Comparison of ENCODE assay signal across 15 cellular contexts in the genomic region with DNA sequence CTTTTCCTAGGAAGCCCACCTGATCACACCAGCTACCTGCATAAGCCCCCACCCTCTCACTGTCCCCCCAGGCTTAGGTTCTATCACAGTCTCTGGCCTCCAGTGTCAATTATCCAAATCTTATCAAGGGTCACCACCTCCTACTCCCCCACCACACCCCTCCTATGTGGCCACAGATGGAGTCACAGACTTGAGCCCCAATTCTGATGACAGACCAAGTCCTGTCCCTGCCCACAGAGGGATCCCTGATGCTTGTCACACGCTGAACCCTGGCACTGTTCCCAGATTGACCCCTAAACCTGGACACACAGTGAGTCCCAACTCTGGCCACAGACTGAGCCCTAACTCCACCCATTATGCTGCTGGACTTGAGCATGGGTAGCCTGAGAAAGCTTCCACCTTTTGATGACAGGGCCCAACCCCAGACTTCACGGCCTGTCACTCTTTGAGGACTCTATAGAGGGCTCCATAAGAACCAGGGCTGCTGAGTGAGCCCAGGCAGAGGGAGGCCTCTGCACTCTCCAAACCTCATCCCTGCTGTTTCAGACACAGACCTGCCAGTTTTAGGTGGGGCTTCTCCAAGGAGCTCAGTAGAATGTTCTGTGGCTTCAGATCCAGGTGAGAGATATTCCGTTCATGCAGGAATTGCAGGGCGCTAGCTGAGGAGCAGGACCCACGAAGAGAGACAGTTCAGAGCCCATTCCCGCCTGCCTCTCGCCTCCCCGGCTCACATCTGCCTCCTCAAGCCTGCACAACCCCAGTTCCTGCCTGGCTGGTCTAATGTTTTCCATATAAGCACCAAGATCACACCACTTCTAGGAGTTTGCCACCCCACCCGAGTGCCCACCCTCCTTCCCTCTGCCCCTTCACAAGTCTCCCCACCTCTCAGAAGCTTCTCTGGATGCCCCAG. TPM values are rescaled to one million over a fixed set of nuclear protein-coding genes. Genes with fewer than 3 reads are reported as not detected.
A peak's percentile ranks its signal among the peaks of the same experiment; 100 is the strongest.
DNase-seq lines count a peak whose midpoint lies in the region; ATAC-seq and TF ChIP-seq lines count a peak whose summit lies in the region.
"Had no signal": no experiment of that assay in that cellular context is flagged by ENCODE, and none has a peak within 500 bp of the region (broad histone marks: within the 10 kb centered on the region; RNA-seq: fewer than 3 reads in every experiment).

No MANE protein-coding gene starts in this region.

- intact Hi-C loops in OCI-LY7 (cut with micrococcal nuclease; ENCODE audit: unreplicated experiment): no loop called here

- H3K27me3 Mint-ChIP-seq in T-helper 2 cell treated with Interferon-gamma antibody and Interleukin-4, amounts not matched to agents 5 μg/mL and 100 μg/mL, for 36 hours (ENCODE audit: low read depth): no peaks in the 10 kb centered on the region
- H3K27me3 Mint-ChIP-seq in brain: peaks cover 11% of the 10 kb centered on the region
- H3K27me3 Mint-ChIP-seq in neural crest cell (ENCODE audit: low read depth): no peaks in the 10 kb centered on the region

- no peak overlapping the region for H3K4me3 ChIP-seq in OCI-LY7 (ENCODE audit: low read depth, low read length, poor library complexity, severe bottlenecking)
- H3K4me3 ChIP-seq: testis had no signal

- H3K9me3 Mint-ChIP-seq in T-helper 2 cell treated with Interferon-gamma antibody and Interleukin-4, amounts not matched to agents 5 μg/mL and 100 μg/mL, for 36 hours: no peaks in the 10 kb centered on the region
- H3K9me3 Mint-ChIP-seq in brain (no peaks in the 10 kb centered on the region), neural crest cell (no peaks in the 10 kb centered on the region)

- DNase-seq in T-helper 2 cell treated with Interferon-gamma antibody and Interleukin-4, amounts not matched to agents 5 μg/mL and 100 μg/mL, for 36 hours (ENCODE audit: low spot score): no peak
- DNase-seq in T-helper 2 cell: no peak
- DNase-seq in OCI-LY7 (ENCODE audit: low spot score): no peak
- no peak for DNase-seq in neural crest cell (ENCODE audit: low read depth, low spot score)
- DNase-seq in GM03348 (ENCODE audit: low spot score): no peak
- DNase-seq: activated effector memory CD4-positive, alpha-beta T cell treated with anti-CD3 and anti-CD28 coated beads, Interleukin-2, amount 50 U/mL, for 16 hours; DMS79; GM23248; NCI-H1048; testis had no signal

- peaks cover 5% of the 10 kb centered on the region; the same call in 1 of the 2 replicates for H3K36me3 ChIP-seq in OCI-LY7 (ENCODE audit: insufficient read depth, low read length)

- ATAC-seq in GM18520 (IDR thresholded peaks at IDR 0.05; ENCODE audit: unreplicated experiment) (no peak), HG03108 (IDR thresholded peaks at IDR 0.05; ENCODE audit: unreplicated experiment) (no peak)
- ATAC-seq: sciatic nerve had no signal

- H2AFZ ChIP-seq in OCI-LY7 (ENCODE audit: low read length): no peak overlapping the region
- H2AFZ ChIP-seq: GM23248 had no signal

- H3K4me1 ChIP-seq in OCI-LY7 (ENCODE audit: insufficient read depth, low read length, poor library complexity, severe bottlenecking): peaks cover 35% of the 10 kb centered on the region

- no peaks in the 10 kb centered on the region for H4K20me1 ChIP-seq in OCI-LY7 (ENCODE audit: insufficient read depth, low read length)

- no peaks in the 10 kb centered on the region for H3K9me3 ChIP-seq in OCI-LY7 (ENCODE audit: low read length)
- H3K9me3 ChIP-seq: testis had no signal

- H3K36me3 Mint-ChIP-seq in T-helper 2 cell treated with Interferon-gamma antibody and Interleukin-4, amounts not matched to agents 5 μg/mL and 100 μg/mL, for 36 hours (ENCODE audit: low read depth): peaks cover 42% of the 10 kb centered on the region
- H3K36me3 Mint-ChIP-seq in brain (peaks cover 10% of the 10 kb centered on the region), neural crest cell (ENCODE audit: low read depth) (no peaks in the 10 kb centered on the region)

- TF ChIP-seq CTCF in OCI-LY7 (conservative IDR thresholded peaks at IDR 0.05; ENCODE audit: low read length): no peak
- no peak for TF ChIP-seq CTCF in brain (conservative IDR thresholded peaks at IDR 0.05)
- TF ChIP-seq CTCF in neural crest cell (conservative IDR thresholded peaks at IDR 0.05): no peak

- no peaks in the 10 kb centered on the region for H3K79me2 ChIP-seq in OCI-LY7 (ENCODE audit: insufficient read depth, low read depth, low read length)

- H3K9me2 ChIP-seq in OCI-LY7 (ENCODE audit: insufficient read depth, low read length): no peaks in the 10 kb centered on the region

- peak overlapping the region; percentile 91 for H3K4me3 Mint-ChIP-seq in T-helper 2 cell treated with Interferon-gamma antibody and Interleukin-4, amounts not matched to agents 5 μg/mL and 100 μg/mL, for 36 hours
- H3K4me3 Mint-ChIP-seq in brain (peak overlapping the region; percentile 91 to 96 (median 95)), neural crest cell (peak overlapping the region; percentile 96)

- BruUV-seq in OCI-LY7 (replicated peaks; lab: Mats Ljungman, UMichigan): no TSS peak

- CTCF ChIA-PET in OCI-LY7 (lab: Charles Lee; ENCODE audit: unreplicated experiment): interaction anchor here (0.6 to 1.9 kb wide), 2 partner anchors 14 to 61 kb away, joined by 4 to 6 read pairs; no protein-coding TSS in a partner anchor

- H3K27ac ChIP-seq in OCI-LY7 (ENCODE audit: low read depth, low read length, poor library complexity, severe bottlenecking): no peak overlapping the region
- H3K27ac ChIP-seq: GM23248, testis had no signal

- POLR2A ChIA-PET in OCI-LY7 (lab: Charles Lee): no interaction called here

- peaks cover 39% of the 10 kb centered on the region for H3K4me1 Mint-ChIP-seq in T-helper 2 cell treated with Interferon-gamma antibody and Interleukin-4, amounts not matched to agents 5 μg/mL and 100 μg/mL, for 36 hours (ENCODE audit: low read depth)
- peaks cover 43% of the 10 kb centered on the region for H3K4me1 Mint-ChIP-seq in brain
- H3K4me1 Mint-ChIP-seq in neural crest cell: peaks cover 23% of the 10 kb centered on the region

- H3K27ac Mint-ChIP-seq in T-helper 2 cell treated with Interferon-gamma antibody and Interleukin-4, amounts not matched to agents 5 μg/mL and 100 μg/mL, for 36 hours: peak overlapping the region; percentile 53
- peak overlapping the region; percentile 37 to 98 (median 79) for H3K27ac Mint-ChIP-seq in brain
- H3K27ac Mint-ChIP-seq in neural crest cell (ENCODE audit: unreplicated experiment): peak overlapping the region; percentile 50

- peak overlapping the region; percentile 66 for H3K4me2 ChIP-seq in OCI-LY7 (ENCODE audit: low read length)

RNA-seq across cellular contexts. Expression of a gene that starts 1.9 kb away (rescaled TPM):
- total RNA-seq in OCI-LY7 (2014; rRNA removed; shearing (Covaris generic)): 22.2 and 31.7 TPM in 2 replicates
- total RNA-seq in OCI-LY7 (2022) (30.2 and 46.4 TPM in 2 replicates), neural crest cell (48.4 TPM in 2 replicates)
- polyA plus RNA-seq in brain (ENCODE audit: insufficient read depth, low read depth, low replicate concordance): 25.2 TPM

RNA-seq across cellular contexts. Expression of a gene that starts 14.7 kb away (rescaled TPM):
- 0.35 and 0.57 TPM in 2 replicates for total RNA-seq in OCI-LY7 (2014; rRNA removed; shearing (Covaris generic))
- 1.5 and 2.1 TPM in 2 replicates for total RNA-seq in OCI-LY7 (2022)
- 2.1 TPM for polyA plus RNA-seq in brain (ENCODE audit: insufficient read depth, low read depth, low replicate concordance)
- total RNA-seq in neural crest cell: not detected in 2 replicates
- total RNA-seq: A172, GM23248, sciatic nerve had no signal
- polyA plus RNA-seq: GM23248 had no signal

RNA-seq across cellular contexts. Expression of a gene that starts 28.5 kb away (rescaled TPM):
- 0.09 TPM in 1 of 2 replicates, not detected in the other for total RNA-seq in OCI-LY7 (2014; rRNA removed; shearing (Covaris generic))
- total RNA-seq in OCI-LY7 (2022) (0.37 and 0.38 TPM in 2 replicates), neural crest cell (not detected in 2 replicates)
- polyA plus RNA-seq in brain (ENCODE audit: insufficient read depth, low read depth, low replicate concordance): not detected
- total RNA-seq: A172, GM23248, sciatic nerve had no signal
- polyA plus RNA-seq: GM23248 had no signal

RNA-seq across cellular contexts. Expression of a gene that starts 32.1 kb away (rescaled TPM):
- 21.3 and 24.6 TPM in 2 replicates for total RNA-seq in OCI-LY7 (2014; rRNA removed; shearing (Covaris generic))
- total RNA-seq in OCI-LY7 (2022) (50.7 and 55.2 TPM in 2 replicates), neural crest cell (40.4 and 42.0 TPM in 2 replicates)
- polyA plus RNA-seq in brain (ENCODE audit: insufficient read depth, low read depth, low replicate concordance): 70.3 TPM

RNA-seq across cellular contexts. Expression of a gene that starts 48.7 kb away (rescaled TPM):
- total RNA-seq in OCI-LY7 (2014; rRNA removed; shearing (Covaris generic)): 43.3 and 58.9 TPM in 2 replicates
- total RNA-seq in OCI-LY7 (2022) (51.3 and 67.2 TPM in 2 replicates), neural crest cell (42.6 and 43.8 TPM in 2 replicates)
- polyA plus RNA-seq in brain (ENCODE audit: insufficient read depth, low read depth, low replicate concordance): 64.7 TPM
